1 cellular context compared by ENCODE assay signal in genomic region chr15:68054658-68055223, GRCh38.
TF ChIP-seq lines count a peak whose summit lies in the region.

No MANE protein-coding gene starts in this region.

TF ChIP-seq in HepG2, 621 proteins besides CTCF, POLR2A, EP300 and RAD21 (continued from another document):
- TF ChIP-seq NCOA1 (CRISPR knock-in tag; IDR thresholded peaks at IDR 0.05) (0 out of 2 replicates have a peak, but pooled peaks have one; percentile 35), IRF2 (CRISPR knock-in tag; IDR thresholded peaks at IDR 0.05) (peak; percentile 5; the same call in 1 of the 2 replicates), FOXK1 (CRISPR knock-in tag; IDR thresholded peaks at IDR 0.05; ENCODE audit: borderline replicate concordance, low read depth) (0 out of 2 replicates have a peak, but pooled peaks have one; percentile 6), XRCC5 (optimal IDR thresholded peaks at IDR 0.05; ENCODE audit: low read length) (peak; percentile 3), ZNF317 (CRISPR knock-in tag; IDR thresholded peaks at IDR 0.05) (no peak), BCL6 (CRISPR knock-in tag; IDR thresholded peaks at IDR 0.05) (0 out of 2 replicates have a peak, but pooled peaks have one; percentile 4), HNRNPL (IDR thresholded peaks at IDR 0.05; ENCODE audit: low read depth, low read length) (0 out of 2 replicates have a peak, but pooled peaks have one; percentile 20), PATZ1 (CRISPR knock-in tag; IDR thresholded peaks at IDR 0.05) (peak; percentile 60), PRPF4 (IDR thresholded peaks at IDR 0.05; ENCODE audit: low read depth, low read length, poor library complexity, severe bottlenecking) (peak; percentile 65), ZSCAN22 (CRISPR knock-in tag; IDR thresholded peaks at IDR 0.05) (no peak), PRDM10 (CRISPR knock-in tag; IDR thresholded peaks at IDR 0.05; ENCODE audit: low read depth) (peak; percentile 79; the same call in 1 of the 2 replicates), RBFOX2 (IDR thresholded peaks at IDR 0.05; ENCODE audit: low read depth, low read length) (peak; percentile 14; the same call in 1 of the 2 replicates), YEATS4 (CRISPR knock-in tag; IDR thresholded peaks at IDR 0.05; ENCODE audit: borderline replicate concordance) (peak; percentile 8; the same call in 1 of the 2 replicates), ZNF414 (CRISPR knock-in tag; IDR thresholded peaks at IDR 0.05) (0 out of 2 replicates have a peak, but pooled peaks have one; percentile 58), TCF7L2 (IDR thresholded peaks at IDR 0.05; ENCODE audit: low read depth, low read length) (no peak), TAF15 (IDR thresholded peaks at IDR 0.05; ENCODE audit: low read depth, low read length, poor library complexity, severe bottlenecking) (peak; percentile 58), ARID4A (CRISPR knock-in tag; IDR thresholded peaks at IDR 0.05; ENCODE audit: borderline replicate concordance) (peak; percentile 15; the same call in 1 of the 2 replicates), MED13 (CRISPR knock-in tag; IDR thresholded peaks at IDR 0.05) (no peak), MEIS2 (CRISPR knock-in tag; IDR thresholded peaks at IDR 0.05) (no peak), NCOA5 (CRISPR knock-in tag; IDR thresholded peaks at IDR 0.05) (no peak), SAP130 (CRISPR knock-in tag; IDR thresholded peaks at IDR 0.05; ENCODE audit: low read depth) (0 out of 2 replicates have a peak, but pooled peaks have one; percentile 23)
- TF ChIP-seq, protein P1, sequence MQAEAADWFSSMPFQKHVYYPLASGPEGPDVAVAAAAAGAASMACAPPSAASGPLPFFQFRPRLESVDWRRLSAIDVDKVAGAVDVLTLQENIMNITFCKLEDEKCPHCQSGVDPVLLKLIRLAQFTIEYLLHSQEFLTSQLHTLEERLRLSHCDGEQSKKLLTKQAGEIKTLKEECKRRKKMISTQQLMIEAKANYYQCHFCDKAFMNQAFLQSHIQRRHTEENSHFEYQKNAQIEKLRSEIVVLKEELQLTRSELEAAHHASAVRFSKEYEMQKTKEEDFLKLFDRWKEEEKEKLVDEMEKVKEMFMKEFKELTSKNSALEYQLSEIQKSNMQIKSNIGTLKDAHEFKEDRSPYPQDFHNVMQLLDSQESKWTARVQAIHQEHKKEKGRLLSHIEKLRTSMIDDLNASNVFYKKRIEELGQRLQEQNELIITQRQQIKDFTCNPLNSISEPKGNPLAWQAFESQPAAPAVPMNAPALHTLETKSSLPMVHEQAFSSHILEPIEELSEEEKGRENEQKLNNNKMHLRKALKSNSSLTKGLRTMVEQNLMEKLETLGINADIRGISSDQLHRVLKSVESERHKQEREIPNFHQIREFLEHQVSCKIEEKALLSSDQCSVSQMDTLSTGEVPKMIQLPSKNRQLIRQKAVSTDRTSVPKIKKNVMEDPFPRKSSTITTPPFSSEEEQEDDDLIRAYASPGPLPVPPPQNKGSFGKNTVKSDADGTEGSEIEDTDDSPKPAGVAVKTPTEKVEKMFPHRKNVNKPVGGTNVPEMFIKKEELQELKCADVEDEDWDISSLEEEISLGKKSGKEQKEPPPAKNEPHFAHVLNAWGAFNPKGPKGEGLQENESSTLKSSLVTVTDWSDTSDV (CRISPR knock-in tag; IDR thresholded peaks at IDR 0.05): no peak
- TF ChIP-seq, protein P2, sequence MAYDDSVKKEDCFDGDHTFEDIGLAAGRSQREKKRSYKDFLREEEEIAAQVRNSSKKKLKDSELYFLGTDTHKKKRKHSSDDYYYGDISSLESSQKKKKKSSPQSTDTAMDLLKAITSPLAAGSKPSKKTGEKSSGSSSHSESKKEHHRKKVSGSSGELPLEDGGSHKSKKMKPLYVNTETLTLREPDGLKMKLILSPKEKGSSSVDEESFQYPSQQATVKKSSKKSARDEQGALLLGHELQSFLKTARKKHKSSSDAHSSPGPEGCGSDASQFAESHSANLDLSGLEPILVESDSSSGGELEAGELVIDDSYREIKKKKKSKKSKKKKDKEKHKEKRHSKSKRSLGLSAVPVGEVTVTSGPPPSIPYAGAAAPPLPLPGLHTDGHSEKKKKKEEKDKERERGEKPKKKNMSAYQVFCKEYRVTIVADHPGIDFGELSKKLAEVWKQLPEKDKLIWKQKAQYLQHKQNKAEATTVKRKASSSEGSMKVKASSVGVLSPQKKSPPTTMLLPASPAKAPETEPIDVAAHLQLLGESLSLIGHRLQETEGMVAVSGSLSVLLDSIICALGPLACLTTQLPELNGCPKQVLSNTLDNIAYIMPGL (CRISPR knock-in tag; IDR thresholded peaks at IDR 0.05; ENCODE audit: borderline replicate concordance in 1 of 2, low read depth in 1 of 2): 0 out of 4 replicates have a peak, but pooled peaks of 1 of the 2 experiments have one; percentile 1
- TF ChIP-seq, protein P3, sequence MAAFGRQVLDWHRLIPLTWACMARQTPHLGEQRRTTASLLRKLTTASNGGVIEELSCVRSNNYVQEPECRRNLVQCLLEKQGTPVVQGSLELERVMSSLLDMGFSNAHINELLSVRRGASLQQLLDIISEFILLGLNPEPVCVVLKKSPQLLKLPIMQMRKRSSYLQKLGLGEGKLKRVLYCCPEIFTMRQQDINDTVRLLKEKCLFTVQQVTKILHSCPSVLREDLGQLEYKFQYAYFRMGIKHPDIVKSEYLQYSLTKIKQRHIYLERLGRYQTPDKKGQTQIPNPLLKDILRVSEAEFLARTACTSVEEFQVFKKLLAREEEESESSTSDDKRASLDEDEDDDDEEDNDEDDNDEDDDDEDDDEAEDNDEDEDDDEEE (CRISPR knock-in tag; IDR thresholded peaks at IDR 0.05): 0 out of 2 replicates have a peak, but pooled peaks have one; percentile 63
- TF ChIP-seq, protein P4, sequence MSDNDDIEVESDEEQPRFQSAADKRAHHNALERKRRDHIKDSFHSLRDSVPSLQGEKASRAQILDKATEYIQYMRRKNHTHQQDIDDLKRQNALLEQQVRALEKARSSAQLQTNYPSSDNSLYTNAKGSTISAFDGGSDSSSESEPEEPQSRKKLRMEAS (IDR thresholded peaks at IDR 0.05): peak; percentile 2; the same call in 1 of the 2 replicates
- TF ChIP-seq, protein P5, sequence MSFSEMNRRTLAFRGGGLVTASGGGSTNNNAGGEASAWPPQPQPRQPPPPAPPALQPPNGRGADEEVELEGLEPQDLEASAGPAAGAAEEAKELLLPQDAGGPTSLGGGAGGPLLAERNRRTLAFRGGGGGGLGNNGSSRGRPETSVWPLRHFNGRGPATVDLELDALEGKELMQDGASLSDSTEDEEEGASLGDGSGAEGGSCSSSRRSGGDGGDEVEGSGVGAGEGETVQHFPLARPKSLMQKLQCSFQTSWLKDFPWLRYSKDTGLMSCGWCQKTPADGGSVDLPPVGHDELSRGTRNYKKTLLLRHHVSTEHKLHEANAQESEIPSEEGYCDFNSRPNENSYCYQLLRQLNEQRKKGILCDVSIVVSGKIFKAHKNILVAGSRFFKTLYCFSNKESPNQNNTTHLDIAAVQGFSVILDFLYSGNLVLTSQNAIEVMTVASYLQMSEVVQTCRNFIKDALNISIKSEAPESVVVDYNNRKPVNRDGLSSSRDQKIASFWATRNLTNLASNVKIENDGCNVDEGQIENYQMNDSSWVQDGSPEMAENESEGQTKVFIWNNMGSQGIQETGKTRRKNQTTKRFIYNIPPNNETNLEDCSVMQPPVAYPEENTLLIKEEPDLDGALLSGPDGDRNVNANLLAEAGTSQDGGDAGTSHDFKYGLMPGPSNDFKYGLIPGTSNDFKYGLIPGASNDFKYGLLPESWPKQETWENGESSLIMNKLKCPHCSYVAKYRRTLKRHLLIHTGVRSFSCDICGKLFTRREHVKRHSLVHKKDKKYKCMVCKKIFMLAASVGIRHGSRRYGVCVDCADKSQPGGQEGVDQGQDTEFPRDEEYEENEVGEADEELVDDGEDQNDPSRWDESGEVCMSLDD (CRISPR knock-in tag; IDR thresholded peaks at IDR 0.05; ENCODE audit: borderline replicate concordance): 0 out of 2 replicates have a peak, but pooled peaks have one; percentile 14
TF ChIP-seq in HepG2: peak in this region for 26.
